9 cellular contexts compared by ENCODE assay signal in genomic region chr19:7492142-7493055, GRCh38. TPM values are rescaled to one million over a fixed set of nuclear protein-coding genes. Genes with fewer than 3 reads are reported as not detected.
DNase-seq lines count a peak whose midpoint lies in the region; ATAC-seq lines count a peak whose summit lies in the region.
"Had no signal": no experiment of that assay in that cellular context is flagged by ENCODE, and none has a peak within 500 bp of the region (broad histone marks: within the 10 kb centered on the region; RNA-seq: fewer than 3 reads in every experiment).

No MANE protein-coding gene starts in this region.

- H3K36me3 Mint-ChIP-seq in T-helper 17 cell (ENCODE audit: low read depth): no peaks in the 10 kb centered on the region

- H3K4me1 Mint-ChIP-seq in T-helper 17 cell: peaks cover 14% of the 10 kb centered on the region

- peak overlapping the region; percentile 57 for H3K27ac Mint-ChIP-seq in T-helper 17 cell

- no peaks in the 10 kb centered on the region for H3K9me3 ChIP-seq in T-helper 17 cell (ENCODE audit: control insufficient read depth, low read length, poor library complexity, severe bottlenecking)
- H3K9me3 ChIP-seq: colonic mucosa had no signal

- ATAC-seq in T-helper 17 cell: peak; percentile 36
- ATAC-seq in HG02885 (IDR thresholded peaks at IDR 0.05; ENCODE audit: poor library complexity, unreplicated experiment): no peak
- ATAC-seq: SK-N-SH treated with all-trans-retinoic acid at 6 μM for 48 hours had no signal

- DNase-seq in Kasumi-1 (lab: John Stamatoyannopoulos, UW) (peak; percentile 4 to 7), T-helper 17 cell (no peak), NCI-H345 treated with DMSO at 0.1 percent for 48 hours (lab: John Stamatoyannopoulos, UW; ENCODE audit: unreplicated experiment) (no peak), activated gamma-delta T cell (lab: John Stamatoyannopoulos, UW) (no peak)
- DNase-seq in stimulated activated CD4-positive, alpha-beta T cell treated with anti-CD3 and anti-CD28 coated beads, Interleukin-2, amount 100 ng/mL, for 24 hours: peak; percentile 38 to 54
- DNase-seq: colonic mucosa had no signal

- H3K27ac ChIP-seq in cingulate gyrus (ENCODE audit: low read depth, low read length): peak overlapping the region; percentile 99
- H3K27ac ChIP-seq: colonic mucosa had no signal

- peaks cover 8% of the 10 kb centered on the region for H3K27me3 Mint-ChIP-seq in T-helper 17 cell

- H3K4me3 Mint-ChIP-seq in T-helper 17 cell: peak overlapping the region; percentile 55

RNA-seq across cellular contexts. Expression of gene PEX11G, which starts 3.6 kb away (rescaled TPM):
- not detected for total RNA-seq in T-helper 17 cell

RNA-seq across cellular contexts. Expression of gene ZNF358, which starts 23.5 kb away (rescaled TPM):
- total RNA-seq in T-helper 17 cell: 1 to 10 TPM; 4.1 to 5.1 TPM

RNA-seq across cellular contexts. Expression of gene MCOLN1, which starts 30.0 kb away (rescaled TPM):
- total RNA-seq in T-helper 17 cell: 10 to 100 TPM; 11.4 to 17.0 TPM

RNA-seq across cellular contexts. Expression of gene PNPLA6, which starts 43.1 kb away (rescaled TPM):
- total RNA-seq in T-helper 17 cell: 10 to 100 TPM; 95.1 to 97.2 TPM

Comparison
In these comparisons a context has a peak if more than half of its experiments do, and no peak if none do; other contexts are left out.
1. DNase-seq: peak in Kasumi-1 (2 of 2) and stimulated activated CD4-positive, alpha-beta T cell treated with anti-CD3 and anti-CD28 coated beads, Interleukin-2, amount 100 ng/mL, for 24 hours (2 of 2); none in T-helper 17 cell (0 of 3), NCI-H345 treated with DMSO at 0.1 percent for 48 hours (single experiment) and activated gamma-delta T cell (single experiment).